2 cellular contexts compared by ENCODE assay signal in the genomic region with DNA sequence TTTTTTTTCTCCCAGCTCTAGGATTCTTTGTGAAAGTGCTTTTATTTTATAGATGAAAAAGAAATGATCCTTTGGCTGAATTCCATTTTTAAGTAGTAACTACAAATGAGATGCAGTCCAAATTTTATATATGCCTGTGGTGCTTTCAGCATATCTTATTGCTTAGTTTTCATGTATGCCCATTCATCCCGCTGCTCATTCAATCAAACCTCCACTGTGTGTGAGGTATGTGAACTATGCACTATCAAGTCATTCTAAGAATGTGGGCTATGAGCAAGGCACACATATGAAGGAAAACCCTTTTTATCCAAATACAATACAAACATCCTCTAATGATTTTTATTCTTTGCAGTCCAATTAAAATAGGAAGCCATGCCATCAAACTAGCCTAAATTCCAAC.
TF ChIP-seq lines count a peak whose summit lies in the region.

No MANE protein-coding gene starts in this region.

TF ChIP-seq in HepG2, 621 proteins besides CTCF, POLR2A, EP300 and RAD21:
- TF ChIP-seq ZNF451 (CRISPR knock-in tag; IDR thresholded peaks at IDR 0.05), result no peak
- TF ChIP-seq KLF11 (CRISPR knock-in tag; IDR thresholded peaks at IDR 0.05), result no peak
- TF ChIP-seq ZFP90 (CRISPR knock-in tag; IDR thresholded peaks at IDR 0.05; ENCODE audit: borderline replicate concordance), result no peak
- no peak for TF ChIP-seq HOXA5 (CRISPR knock-in tag; IDR thresholded peaks at IDR 0.05)
- no peak for TF ChIP-seq KDM6A (CRISPR knock-in tag; IDR thresholded peaks at IDR 0.05; ENCODE audit: low read depth)
- TF ChIP-seq, protein P1, sequence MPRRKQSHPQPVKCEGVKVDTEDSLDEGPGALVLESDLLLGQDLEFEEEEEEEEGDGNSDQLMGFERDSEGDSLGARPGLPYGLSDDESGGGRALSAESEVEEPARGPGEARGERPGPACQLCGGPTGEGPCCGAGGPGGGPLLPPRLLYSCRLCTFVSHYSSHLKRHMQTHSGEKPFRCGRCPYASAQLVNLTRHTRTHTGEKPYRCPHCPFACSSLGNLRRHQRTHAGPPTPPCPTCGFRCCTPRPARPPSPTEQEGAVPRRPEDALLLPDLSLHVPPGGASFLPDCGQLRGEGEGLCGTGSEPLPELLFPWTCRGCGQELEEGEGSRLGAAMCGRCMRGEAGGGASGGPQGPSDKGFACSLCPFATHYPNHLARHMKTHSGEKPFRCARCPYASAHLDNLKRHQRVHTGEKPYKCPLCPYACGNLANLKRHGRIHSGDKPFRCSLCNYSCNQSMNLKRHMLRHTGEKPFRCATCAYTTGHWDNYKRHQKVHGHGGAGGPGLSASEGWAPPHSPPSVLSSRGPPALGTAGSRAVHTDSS (CRISPR knock-in tag; conservative IDR thresholded peaks at IDR 0.05), result no peak
- no peak for TF ChIP-seq REL (CRISPR knock-in tag; conservative IDR thresholded peaks at IDR 0.05)

TF ChIP-seq in H1, 55 proteins besides CTCF, POLR2A, EP300 and RAD21:
- peak; percentile 95 for TF ChIP-seq TEAD4 (IDR thresholded peaks at IDR 0.05; ENCODE audit: low read depth, low read length)
- no peak for TF ChIP-seq CEBPB (IDR thresholded peaks at IDR 0.05; ENCODE audit: low read depth, low read length)
- TF ChIP-seq HDAC2 (IDR thresholded peaks at IDR 0.05; ENCODE audit: borderline replicate concordance in 1 of 2, low read depth in 2 of 2, low read length in 2 of 2), result no peak
- TF ChIP-seq GABPA (IDR thresholded peaks at IDR 0.05; ENCODE audit: borderline replicate concordance, insufficient read depth, low read length), result no peak
- TF ChIP-seq SP1 (IDR thresholded peaks at IDR 0.05; ENCODE audit: low read depth, low read length), result 0 out of 2 replicates have a peak, but pooled peaks have one; percentile 32
